In genomic region chr17:49223168-49223516, GRCh38 we compare ENCODE assay signal across 9 cellular contexts. TPM values are rescaled to one million over a fixed set of nuclear protein-coding genes. Genes with fewer than 3 reads are reported as not detected.
A peak's percentile ranks its signal among the peaks of the same experiment; 100 is the strongest.
DNase-seq lines count a peak whose midpoint lies in the region; ATAC-seq and TF ChIP-seq lines count a peak whose summit lies in the region.
"Had no signal": no experiment of that assay in that cellular context is flagged by ENCODE, and none has a peak within 500 bp of the region (broad histone marks: within the 10 kb centered on the region; RNA-seq: fewer than 3 reads in every experiment).

No MANE protein-coding gene starts in this region.

- no peak overlapping the region for H4K91ac ChIP-seq in mesenchymal stem cell (ENCODE audit: low read length)

- intact Hi-C loops in prostate gland (cut with DNase I): no loop called here
- intact Hi-C loops in esophagus squamous epithelium (cut with DNase I): loop anchor here (5.0 kb wide), 1 partner anchor 41 kb away; no protein-coding TSS in a partner anchor

- POLR2A ChIA-PET in activated CD8-positive, alpha-beta T cell treated with anti-CD3 and anti-CD28 coated beads, Interleukin-2, amount 10 ng/mL, durations not matched to agents 7 days and 5 days (lab: Charles Lee): interaction anchor here (1.2 to 6.0 kb wide), 4 partner anchors 10 to 165 kb away, joined by 3 to 39 read pairs (median 10); partner anchors contain the start of genes ABI3 and GNGT2
- POLR2A ChIA-PET in RWPE1 (lab: Yijun Ruan, JAX; ENCODE audit: low non-redundant PET): no interaction called here

- no peak overlapping the region for H3K9ac ChIP-seq in mesenchymal stem cell (ENCODE audit: low read length)

- CTCF ChIA-PET in activated CD8-positive, alpha-beta T cell treated with anti-CD3 and anti-CD28 coated beads, Interleukin-2, amount 10 ng/mL, durations not matched to agents 7 days and 5 days (lab: Charles Lee): interaction anchor here (1.2 to 2.6 kb wide), 9 partner anchors 12 to 43 kb away, joined by 4 to 21 read pairs (median 6); partner anchors contain the start of genes ABI3 and GNGT2
- CTCF ChIA-PET in RWPE1 (lab: Yijun Ruan, JAX): interaction anchor here (1.7 kb wide), 1 partner anchor 68 kb away, joined by 10 read pairs; no protein-coding TSS in a partner anchor

- no peak overlapping the region for H3K27ac Mint-ChIP-seq in CD4-positive, CD25-positive, alpha-beta regulatory T cell
- peak overlapping the region; percentile 83 for H3K27ac Mint-ChIP-seq in activated CD8-positive, alpha-beta T cell treated with anti-CD3 and anti-CD28 coated beads, Interleukin-2, amount 10 ng/mL, durations not matched to agents 7 days and 5 days

- no peaks in the 10 kb centered on the region for H3K36me3 ChIP-seq in CD4-positive, CD25-positive, alpha-beta regulatory T cell (ENCODE audit: control insufficient read depth, insufficient read depth, low read length)
- H3K36me3 ChIP-seq in mesenchymal stem cell (ENCODE audit: control insufficient read depth in 1 of 2, insufficient read depth in 2 of 2, low read depth in 1 of 2, low read length in 2 of 2) (peaks cover 0 to 14% of the 10 kb centered on the region in 2 experiments), prostate gland (no peaks in the 10 kb centered on the region), esophagus squamous epithelium (peaks cover 0 to 8% (median 0%) of the 10 kb centered on the region in 3 donors)

- peaks cover 38% of the 10 kb centered on the region for H3K27me3 Mint-ChIP-seq in CD4-positive, CD25-positive, alpha-beta regulatory T cell
- no peaks in the 10 kb centered on the region for H3K27me3 Mint-ChIP-seq in activated CD8-positive, alpha-beta T cell treated with anti-CD3 and anti-CD28 coated beads, Interleukin-2, amount 10 ng/mL, durations not matched to agents 7 days and 5 days (ENCODE audit: low read depth)

- no peak overlapping the region for H2AK5ac ChIP-seq in mesenchymal stem cell (ENCODE audit: low read length, severe bottlenecking)

- no peak overlapping the region for H3K4ac ChIP-seq in mesenchymal stem cell (ENCODE audit: low read depth in 1 of 2, low read length in 2 of 2)

- peaks cover 5% of the 10 kb centered on the region for H3K36me3 Mint-ChIP-seq in CD4-positive, CD25-positive, alpha-beta regulatory T cell
- H3K36me3 Mint-ChIP-seq in activated CD8-positive, alpha-beta T cell treated with anti-CD3 and anti-CD28 coated beads, Interleukin-2, amount 10 ng/mL, durations not matched to agents 7 days and 5 days (ENCODE audit: low read depth): peaks cover 73% of the 10 kb centered on the region

- H3K14ac ChIP-seq in mesenchymal stem cell (ENCODE audit: low read length in 2 of 2): no peak overlapping the region

- H4K8ac ChIP-seq in mesenchymal stem cell (ENCODE audit: low read length): no peak overlapping the region

- no peak overlapping the region for H2AFZ ChIP-seq in mesenchymal stem cell (ENCODE audit: low read depth, low read length)

- H3K4me3 Mint-ChIP-seq in CD4-positive, CD25-positive, alpha-beta regulatory T cell: peak overlapping the region; percentile 72 to 84 (median 81)
- peak overlapping the region; percentile 53 for H3K4me3 Mint-ChIP-seq in activated CD8-positive, alpha-beta T cell treated with anti-CD3 and anti-CD28 coated beads, Interleukin-2, amount 10 ng/mL, durations not matched to agents 7 days and 5 days

- H3K79me1 ChIP-seq in mesenchymal stem cell (replicated peaks; ENCODE audit: low read length, poor library complexity, severe bottlenecking): no peaks in the 10 kb centered on the region

- H3K9me3 Mint-ChIP-seq in CD4-positive, CD25-positive, alpha-beta regulatory T cell: peaks cover 0 to 2% (median 0%) of the 10 kb centered on the region in 7 donors
- no peaks in the 10 kb centered on the region for H3K9me3 Mint-ChIP-seq in activated CD8-positive, alpha-beta T cell treated with anti-CD3 and anti-CD28 coated beads, Interleukin-2, amount 10 ng/mL, durations not matched to agents 7 days and 5 days (ENCODE audit: insufficient read depth)

- no peak overlapping the region for H3K23ac ChIP-seq in mesenchymal stem cell (ENCODE audit: low read length in 2 of 2)

- no peak for DNase-seq in CD4-positive, CD25-positive, alpha-beta regulatory T cell
- no peak for DNase-seq in activated CD8-positive, alpha-beta T cell treated with anti-CD3 and anti-CD28 coated beads, Interleukin-2, amount 10 ng/mL, durations not matched to agents 7 days and 5 days
- DNase-seq in mesenchymal stem cell (no peak), RWPE1 (ENCODE audit: low spot score) (no peak), prostate gland (ENCODE audit: low spot score) (no peak), esophagus squamous epithelium (lab: John Stamatoyannopoulos, UW) (no peak), RKO (ENCODE audit: low spot score) (no peak)

- H3K4me1 ChIP-seq in CD4-positive, CD25-positive, alpha-beta regulatory T cell (ENCODE audit: control insufficient read depth, insufficient read depth, low read length, poor library complexity, severe bottlenecking): peaks cover 46% of the 10 kb centered on the region
- H3K4me1 ChIP-seq in mesenchymal stem cell (ENCODE audit: control insufficient read depth, insufficient read depth, low read depth, low read length): peaks cover 19% of the 10 kb centered on the region
- H3K4me1 ChIP-seq in prostate gland (replicated peaks): no peaks in the 10 kb centered on the region
- peaks cover 6 to 46% (median 13%) of the 10 kb centered on the region in 3 donors for H3K4me1 ChIP-seq in esophagus squamous epithelium

- H3K27me3 ChIP-seq in CD4-positive, CD25-positive, alpha-beta regulatory T cell (ENCODE audit: control insufficient read depth, insufficient read depth, low read length): no peaks in the 10 kb centered on the region
- peaks cover 50 to 80% of the 10 kb centered on the region in 2 experiments for H3K27me3 ChIP-seq in mesenchymal stem cell (ENCODE audit: control insufficient read depth in 1 of 2, insufficient read depth in 1 of 2, low read length in 2 of 2)
- H3K27me3 ChIP-seq in prostate gland (replicated peaks; ENCODE audit: insufficient read depth): peaks cover 2% of the 10 kb centered on the region
- H3K27me3 ChIP-seq in esophagus squamous epithelium: peaks cover 7 to 97% (median 11%) of the 10 kb centered on the region in 4 donors

- no peak overlapping the region for H3K18ac ChIP-seq in mesenchymal stem cell (ENCODE audit: low read depth in 1 of 2, low read length in 2 of 2)

- no peaks in the 10 kb centered on the region for H3K9me3 ChIP-seq in CD4-positive, CD25-positive, alpha-beta regulatory T cell (ENCODE audit: control insufficient read depth in 2 of 2, low read length in 2 of 2)
- H3K9me3 ChIP-seq in mesenchymal stem cell (ENCODE audit: control insufficient read depth, low read length) (no peaks in the 10 kb centered on the region), prostate gland (no peaks in the 10 kb centered on the region), esophagus squamous epithelium (no peaks in the 10 kb centered on the region)

- H2BK15ac ChIP-seq in mesenchymal stem cell (ENCODE audit: low read depth, poor library complexity, severe bottlenecking): no peak overlapping the region

- H3K27ac ChIP-seq in CD4-positive, CD25-positive, alpha-beta regulatory T cell (ENCODE audit: insufficient read depth, low read length, poor library complexity, severe bottlenecking): no peak overlapping the region
- H3K27ac ChIP-seq in mesenchymal stem cell (ENCODE audit: low read length, poor library complexity, severe bottlenecking) (no peak overlapping the region), RWPE1 (no peak overlapping the region), prostate gland (no peak overlapping the region), esophagus squamous epithelium (no peak overlapping the region)

- no peak overlapping the region for H2BK120ac ChIP-seq in mesenchymal stem cell (ENCODE audit: low read depth, low read length)

- TF ChIP-seq CTCF in RWPE1 (conservative IDR thresholded peaks at IDR 0.05; ENCODE audit: low read depth) (no peak), prostate gland (IDR thresholded peaks at IDR 0.05) (no peak), esophagus squamous epithelium (IDR thresholded peaks at IDR 0.05) (no peak)

- TF ChIP-seq POLR2A in GM18505 (IDR thresholded peaks at IDR 0.05; ENCODE audit: borderline replicate concordance, extremely low read depth, insufficient read depth, insufficient read length): peak; percentile 7
- TF ChIP-seq POLR2A in prostate gland (IDR thresholded peaks at IDR 0.05): no peak
- TF ChIP-seq POLR2A in esophagus squamous epithelium (IDR thresholded peaks at IDR 0.05): no peak

- H3K4me1 Mint-ChIP-seq in CD4-positive, CD25-positive, alpha-beta regulatory T cell: peaks cover 5 to 48% (median 24%) of the 10 kb centered on the region in 4 donors
- H3K4me1 Mint-ChIP-seq in activated CD8-positive, alpha-beta T cell treated with anti-CD3 and anti-CD28 coated beads, Interleukin-2, amount 10 ng/mL, durations not matched to agents 7 days and 5 days (ENCODE audit: low read depth): peaks cover 78% of the 10 kb centered on the region

- ATAC-seq in CD4-positive, CD25-positive, alpha-beta regulatory T cell (ENCODE audit: low read depth in 2 of 2): no peak
- no peak for ATAC-seq in GM18505 (IDR thresholded peaks at IDR 0.05; ENCODE audit: unreplicated experiment)
- ATAC-seq in activated CD8-positive, alpha-beta T cell treated with anti-CD3 and anti-CD28 coated beads, Interleukin-2, amount 10 ng/mL, durations not matched to agents 7 days and 5 days: no peak

- H3K4me2 ChIP-seq in mesenchymal stem cell (ENCODE audit: low read length, poor library complexity, severe bottlenecking): peak overlapping the region; percentile 7

- H2BK12ac ChIP-seq in mesenchymal stem cell (ENCODE audit: low read length in 2 of 2): no peak overlapping the region

- no peak overlapping the region for H2BK5ac ChIP-seq in mesenchymal stem cell (ENCODE audit: low read depth, low read length, poor library complexity, severe bottlenecking)

- H3K4me3 ChIP-seq in CD4-positive, CD25-positive, alpha-beta regulatory T cell (ENCODE audit: low read depth, low read length): no peak overlapping the region
- H3K4me3 ChIP-seq in mesenchymal stem cell (ENCODE audit: insufficient read depth in 1 of 2, low read depth in 1 of 2, low read length in 2 of 2) (peak overlapping the region in 1 of 2 experiments; percentile 18), prostate gland (no peak overlapping the region), esophagus squamous epithelium (peak overlapping the region in 1 of 4 donors; percentile 51)

- WGBS in mesenchymal stem cell: 14% methylated on average over 4 of the region's 9 CpGs
- 8% methylated on average over 9 of the region's 9 CpGs for WGBS in prostate gland
- WGBS in esophagus squamous epithelium, 2 donors: 0 to 17% methylated on average over 1 to 8 of the region's 9 CpGs

RNA-seq across cellular contexts. Expression of gene PHOSPHO1, which starts 7.4 kb away (rescaled TPM):
- total RNA-seq in CD4-positive, CD25-positive, alpha-beta regulatory T cell: not detected
- polyA plus RNA-seq in CD4-positive, CD25-positive, alpha-beta regulatory T cell: under 1 TPM in 3 of 4 donors, not detected in 1; 0.11 to 0.24 (median 0.15) TPM
- total RNA-seq in activated CD8-positive, alpha-beta T cell treated with anti-CD3 and anti-CD28 coated beads, Interleukin-2, amount 10 ng/mL, durations not matched to agents 7 days and 5 days: not detected
- 0.77 TPM for polyA plus RNA-seq in mesenchymal stem cell (2013, experiment 1 of 2)
- 0.81 TPM for polyA plus RNA-seq in mesenchymal stem cell (2013, experiment 2 of 2)
- total RNA-seq in prostate gland (1 to 10 TPM in 1 of 2 donors, under 1 TPM in 1; 0.55 to 6.3 TPM), esophagus squamous epithelium (1 to 10 TPM in 1 of 4 donors, under 1 TPM in 1, not detected in 2; 0.38 to 2.4 TPM)
- total RNA-seq: endothelial cell of umbilical vein had no signal

RNA-seq across cellular contexts. Expression of gene ABI3, which starts 12.6 kb away (rescaled TPM):
- 6.5 TPM for total RNA-seq in CD4-positive, CD25-positive, alpha-beta regulatory T cell
- 10 to 100 TPM; 12.1 to 27.6 (median 17.3) TPM for polyA plus RNA-seq in CD4-positive, CD25-positive, alpha-beta regulatory T cell
- 100 to 1,000 TPM; 110 to 117 TPM for total RNA-seq in activated CD8-positive, alpha-beta T cell treated with anti-CD3 and anti-CD28 coated beads, Interleukin-2, amount 10 ng/mL, durations not matched to agents 7 days and 5 days
- polyA plus RNA-seq in mesenchymal stem cell (2013, experiment 1 of 2): 1.5 TPM
- polyA plus RNA-seq in mesenchymal stem cell (2013, experiment 2 of 2): 1.8 TPM
- total RNA-seq in prostate gland (1 to 10 TPM; 3.0 to 9.0 TPM), esophagus squamous epithelium (1 to 10 TPM; 1.5 to 8.8 (median 4.2) TPM)

RNA-seq across cellular contexts. Expression of gene GNGT2, which starts 12.8 kb away (rescaled TPM):
- total RNA-seq in CD4-positive, CD25-positive, alpha-beta regulatory T cell: 1.5 TPM
- polyA plus RNA-seq in CD4-positive, CD25-positive, alpha-beta regulatory T cell: 10 to 100 TPM in 1 of 4 donors, 1 to 10 TPM in 3; 4.1 to 11.4 (median 7.4) TPM
- 10 to 100 TPM; 40.0 to 45.4 TPM for total RNA-seq in activated CD8-positive, alpha-beta T cell treated with anti-CD3 and anti-CD28 coated beads, Interleukin-2, amount 10 ng/mL, durations not matched to agents 7 days and 5 days
- 0.64 TPM for polyA plus RNA-seq in mesenchymal stem cell (2013, experiment 1 of 2)
- polyA plus RNA-seq in mesenchymal stem cell (2013, experiment 2 of 2): 0.75 TPM
- total RNA-seq in prostate gland: 1 to 10 TPM in 1 of 2 donors, not detected in 1; 3.1 TPM
- 1 to 10 TPM in 2 of 4 donors, not detected in 2; 1.4 to 1.7 TPM for total RNA-seq in esophagus squamous epithelium

Comparison
In these comparisons a context has a peak if more than half of its experiments do, and no peak if none do; other contexts are left out.
1. RNA of gene ABI3, which starts 12.6 kb away (total RNA-seq): 110 to 117 TPM in activated CD8-positive, alpha-beta T cell treated with anti-CD3 and anti-CD28 coated beads, Interleukin-2, amount 10 ng/mL, durations not matched to agents 7 days and 5 days; 3.0 to 9.0 TPM in prostate gland, 6.5 TPM in CD4-positive, CD25-positive, alpha-beta regulatory T cell (single experiment) and 1.5 to 8.8 TPM in esophagus squamous epithelium; every median in the first group is over 10 times any median in the second.
2. RNA of gene GNGT2, which starts 12.8 kb away (total RNA-seq): 40.0 to 45.4 TPM in activated CD8-positive, alpha-beta T cell treated with anti-CD3 and anti-CD28 coated beads, Interleukin-2, amount 10 ng/mL, durations not matched to agents 7 days and 5 days; 3.1 TPM in prostate gland, 1.5 TPM in CD4-positive, CD25-positive, alpha-beta regulatory T cell (single experiment) and 1.4 to 1.7 TPM in esophagus squamous epithelium; every median in the first group is over 10 times any median in the second.